ENCODE assay signal across 9 cellular contexts in genomic region chr2:120347387-120348010, GRCh38. TPM values are rescaled to one million over a fixed set of nuclear protein-coding genes. Genes with fewer than 3 reads are reported as not detected.
A peak's percentile ranks its signal among the peaks of the same experiment; 100 is the strongest.
DNase-seq lines count a peak whose midpoint lies in the region; ATAC-seq and TF ChIP-seq lines count a peak whose summit lies in the region.
"Had no signal": no experiment of that assay in that cellular context is flagged by ENCODE, and none has a peak within 500 bp of the region (broad histone marks: within the 10 kb centered on the region; RNA-seq: fewer than 3 reads in every experiment).

No MANE protein-coding gene starts in this region.

- 18 to 23% methylated on average over 26 to 27 of the region's 27 CpGs for WGBS in thyroid gland, 2 donors

- TF ChIP-seq POLR2A in thyroid gland (IDR thresholded peaks at IDR 0.05) = no peak

- no peak for DNase-seq in activated naive CD4-positive, alpha-beta T cell treated with Interleukin-2 at 50 U/mL for 16 hours
- DNase-seq in islet precursor cell (peak; percentile 62), thyroid gland (peak; percentile 35 to 54), kidney tubule cell (ENCODE audit: low spot score) (no peak), NCI-H187 (lab: John Stamatoyannopoulos, UW) (no peak)
- DNase-seq: GDM1 had no signal

- no peaks in the 10 kb centered on the region for H3K27me3 ChIP-seq in thyroid gland

- H3K4me3 ChIP-seq in thyroid gland (replicated peaks in 1 of 3) = peak overlapping the region in 2 of 3 donors; percentile 41 to 69

- H3K4me1 Mint-ChIP-seq in activated naive CD4-positive, alpha-beta T cell treated with anti-CD3 and anti-CD28 coated beads, Interleukin-2, amount 50 U/mL, for 24 hours = peaks cover 22% of the 10 kb centered on the region

- H3K27ac Mint-ChIP-seq in activated naive CD4-positive, alpha-beta T cell treated with anti-CD3 and anti-CD28 coated beads, Interleukin-2, amount 50 U/mL, for 24 hours = no peak overlapping the region

- no peak for ATAC-seq in GM18519 (IDR thresholded peaks at IDR 0.05; ENCODE audit: low FRiP score, unreplicated experiment)

- intact Hi-C loops in thyroid gland (cut with DNase I) = loop anchor here (10.0 kb wide), 1 partner anchor 727 kb away; no protein-coding TSS in a partner anchor

- H3K36me3 Mint-ChIP-seq in activated naive CD4-positive, alpha-beta T cell treated with anti-CD3 and anti-CD28 coated beads, Interleukin-2, amount 50 U/mL, for 24 hours = no peaks in the 10 kb centered on the region

- H3K9me3 ChIP-seq in thyroid gland = no peaks in the 10 kb centered on the region

- H3K27ac ChIP-seq in VCaP (peak overlapping the region; percentile 88), thyroid gland (peak overlapping the region in 2 of 3 donors; percentile 73 to 86)

- H3K27me3 Mint-ChIP-seq in activated naive CD4-positive, alpha-beta T cell treated with anti-CD3 and anti-CD28 coated beads, Interleukin-2, amount 50 U/mL, for 24 hours = peaks cover 31% of the 10 kb centered on the region

- peaks cover 33 to 36% of the 10 kb centered on the region in 2 donors for H3K4me1 ChIP-seq in thyroid gland

- H3K36me3 ChIP-seq in thyroid gland = peaks cover 4 to 15% of the 10 kb centered on the region in 2 donors

- H3K9me3 Mint-ChIP-seq in activated naive CD4-positive, alpha-beta T cell treated with anti-CD3 and anti-CD28 coated beads, Interleukin-2, amount 50 U/mL, for 24 hours = no peaks in the 10 kb centered on the region

- H3K4me3 Mint-ChIP-seq in activated naive CD4-positive, alpha-beta T cell treated with anti-CD3 and anti-CD28 coated beads, Interleukin-2, amount 50 U/mL, for 24 hours = peak overlapping the region; percentile 66

- TF ChIP-seq CTCF in VCaP (conservative IDR thresholded peaks at IDR 0.05) (no peak), thyroid gland (IDR thresholded peaks at IDR 0.05) (no peak)

RNA-seq across cellular contexts. Expression of gene INHBB, which starts 1.6 kb away (rescaled TPM):
- 10 to 100 TPM; 12.3 to 27.5 (median 23.6) TPM for total RNA-seq in thyroid gland

Comparison
In these comparisons a context has a peak if more than half of its experiments do, and no peak if none do; other contexts are left out.
1. DNase-seq: peak in islet precursor cell (single experiment) and thyroid gland (2 of 2); none in activated naive CD4-positive, alpha-beta T cell treated with Interleukin-2 at 50 U/mL for 16 hours (single experiment), kidney tubule cell (single experiment) and NCI-H187 (0 of 2).